In the genomic region with DNA sequence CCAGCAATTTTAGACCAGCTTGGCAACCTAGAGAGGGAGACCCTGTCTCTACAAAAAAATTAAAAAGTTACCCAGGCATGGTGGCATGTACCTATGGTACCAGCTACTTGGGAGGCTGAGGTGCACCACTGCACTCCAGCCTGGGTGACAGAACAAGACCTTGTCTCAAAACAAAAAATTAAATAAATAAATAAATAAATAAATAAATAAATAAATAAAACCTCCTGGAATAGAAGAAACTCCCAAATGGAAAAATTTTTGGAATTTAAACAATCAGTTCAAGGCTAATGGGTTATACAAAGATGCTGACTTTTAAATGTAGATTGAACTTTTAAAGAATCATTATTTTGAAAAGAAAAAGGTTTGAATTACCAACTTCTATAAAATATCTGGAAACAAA, we compare ENCODE assay signal across 1 cellular context.
A peak's percentile ranks its signal among the peaks of the same experiment; 100 is the strongest.
TF ChIP-seq lines count a peak whose summit lies in the region.

No MANE protein-coding gene starts in this region.

TF ChIP-seq in HEK293, 187 proteins besides CTCF, POLR2A, EP300 and RAD21 (continued from another document and continues in another):
- TF ChIP-seq SCRT1 (tag by site-specific recombination; IDR thresholded peaks at IDR 0.05; ENCODE audit: borderline replicate concordance): no peak
- no peak for TF ChIP-seq ZNF600 (tag by site-specific recombination; IDR thresholded peaks at IDR 0.05)
- TF ChIP-seq, protein P1, sequence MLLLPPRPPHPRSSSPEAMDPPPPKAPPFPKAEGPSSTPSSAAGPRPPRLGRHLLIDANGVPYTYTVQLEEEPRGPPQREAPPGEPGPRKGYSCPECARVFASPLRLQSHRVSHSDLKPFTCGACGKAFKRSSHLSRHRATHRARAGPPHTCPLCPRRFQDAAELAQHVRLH (tag by site-specific recombination; IDR thresholded peaks at IDR 0.05): 0 out of 2 replicates have a peak, but pooled peaks have one; percentile 21
- TF ChIP-seq HOXC10 (CRISPR knock-in tag; IDR thresholded peaks at IDR 0.05): no peak
- no peak for TF ChIP-seq ZNF561 (tag by site-specific recombination; IDR thresholded peaks at IDR 0.05; ENCODE audit: borderline replicate concordance)
- TF ChIP-seq FEZF1 (tag by site-specific recombination; IDR thresholded peaks at IDR 0.05): no peak
- TF ChIP-seq ZBTB21 (tag by site-specific recombination; IDR thresholded peaks at IDR 0.05): 0 out of 2 replicates have a peak, but pooled peaks have one; percentile 61
- TF ChIP-seq GLIS2 (tag by site-specific recombination; IDR thresholded peaks at IDR 0.05): no peak
- TF ChIP-seq KLF7 (tag by site-specific recombination; IDR thresholded peaks at IDR 0.05; ENCODE audit: borderline replicate concordance): no peak
- 0 out of 2 replicates have a peak, but pooled peaks have one; percentile 81 for TF ChIP-seq ZNF292 (tag by site-specific recombination; IDR thresholded peaks at IDR 0.05; ENCODE audit: borderline replicate concordance, low read depth)
- no peak for TF ChIP-seq MYNN (tag by site-specific recombination; IDR thresholded peaks at IDR 0.05; ENCODE audit: borderline replicate concordance)
- TF ChIP-seq ZBTB8A (tag by site-specific recombination; IDR thresholded peaks at IDR 0.05): peak; percentile 85
- TF ChIP-seq ZNF621 (tag by site-specific recombination; IDR thresholded peaks at IDR 0.05): no peak
- TF ChIP-seq ZNF677 (tag by site-specific recombination; IDR thresholded peaks at IDR 0.05): no peak
- no peak for TF ChIP-seq ZNF768 (tag by site-specific recombination; IDR thresholded peaks at IDR 0.05)
- TF ChIP-seq ZNF514 (tag by site-specific recombination; IDR thresholded peaks at IDR 0.05): no peak
- peak; percentile 98 for TF ChIP-seq ZNF426 (tag by site-specific recombination; IDR thresholded peaks at IDR 0.05)
- TF ChIP-seq ZNF791 (tag by site-specific recombination; IDR thresholded peaks at IDR 0.05): peak; percentile 40; the same call in 1 of the 2 replicates
- peak; percentile 96 for TF ChIP-seq ZNF354C (tag by site-specific recombination; IDR thresholded peaks at IDR 0.05; ENCODE audit: borderline replicate concordance, low read depth)
- TF ChIP-seq ZFP37 (tag by site-specific recombination; IDR thresholded peaks at IDR 0.05): peak; percentile 85
- 0 out of 2 replicates have a peak, but pooled peaks have one; percentile 20 for TF ChIP-seq ZNF366 (tag by site-specific recombination; conservative IDR thresholded peaks at IDR 0.05)
- TF ChIP-seq ZNF76 (tag by site-specific recombination; IDR thresholded peaks at IDR 0.05; ENCODE audit: borderline replicate concordance, low read depth): no peak
- TF ChIP-seq GLIS1 (tag by site-specific recombination; IDR thresholded peaks at IDR 0.05): no peak
- no peak for TF ChIP-seq ZNF747 (tag by site-specific recombination; IDR thresholded peaks at IDR 0.05)
- peak; percentile 92 for TF ChIP-seq ZNF510 (tag by site-specific recombination; IDR thresholded peaks at IDR 0.05; ENCODE audit: insufficient replicate concordance)
- TF ChIP-seq ZNF239 (tag by site-specific recombination; IDR thresholded peaks at IDR 0.05): no peak
- no peak for TF ChIP-seq YY1 (tag by site-specific recombination; IDR thresholded peaks at IDR 0.05)
- TF ChIP-seq ZIC2 (tag by site-specific recombination; IDR thresholded peaks at IDR 0.05): no peak
- no peak for TF ChIP-seq ZNF416 (tag by site-specific recombination; IDR thresholded peaks at IDR 0.05)
- no peak; the same call in 1 of the 2 replicates for TF ChIP-seq BCL11B (tag by site-specific recombination; IDR thresholded peaks at IDR 0.05; ENCODE audit: low read depth)
- TF ChIP-seq, protein P2, sequence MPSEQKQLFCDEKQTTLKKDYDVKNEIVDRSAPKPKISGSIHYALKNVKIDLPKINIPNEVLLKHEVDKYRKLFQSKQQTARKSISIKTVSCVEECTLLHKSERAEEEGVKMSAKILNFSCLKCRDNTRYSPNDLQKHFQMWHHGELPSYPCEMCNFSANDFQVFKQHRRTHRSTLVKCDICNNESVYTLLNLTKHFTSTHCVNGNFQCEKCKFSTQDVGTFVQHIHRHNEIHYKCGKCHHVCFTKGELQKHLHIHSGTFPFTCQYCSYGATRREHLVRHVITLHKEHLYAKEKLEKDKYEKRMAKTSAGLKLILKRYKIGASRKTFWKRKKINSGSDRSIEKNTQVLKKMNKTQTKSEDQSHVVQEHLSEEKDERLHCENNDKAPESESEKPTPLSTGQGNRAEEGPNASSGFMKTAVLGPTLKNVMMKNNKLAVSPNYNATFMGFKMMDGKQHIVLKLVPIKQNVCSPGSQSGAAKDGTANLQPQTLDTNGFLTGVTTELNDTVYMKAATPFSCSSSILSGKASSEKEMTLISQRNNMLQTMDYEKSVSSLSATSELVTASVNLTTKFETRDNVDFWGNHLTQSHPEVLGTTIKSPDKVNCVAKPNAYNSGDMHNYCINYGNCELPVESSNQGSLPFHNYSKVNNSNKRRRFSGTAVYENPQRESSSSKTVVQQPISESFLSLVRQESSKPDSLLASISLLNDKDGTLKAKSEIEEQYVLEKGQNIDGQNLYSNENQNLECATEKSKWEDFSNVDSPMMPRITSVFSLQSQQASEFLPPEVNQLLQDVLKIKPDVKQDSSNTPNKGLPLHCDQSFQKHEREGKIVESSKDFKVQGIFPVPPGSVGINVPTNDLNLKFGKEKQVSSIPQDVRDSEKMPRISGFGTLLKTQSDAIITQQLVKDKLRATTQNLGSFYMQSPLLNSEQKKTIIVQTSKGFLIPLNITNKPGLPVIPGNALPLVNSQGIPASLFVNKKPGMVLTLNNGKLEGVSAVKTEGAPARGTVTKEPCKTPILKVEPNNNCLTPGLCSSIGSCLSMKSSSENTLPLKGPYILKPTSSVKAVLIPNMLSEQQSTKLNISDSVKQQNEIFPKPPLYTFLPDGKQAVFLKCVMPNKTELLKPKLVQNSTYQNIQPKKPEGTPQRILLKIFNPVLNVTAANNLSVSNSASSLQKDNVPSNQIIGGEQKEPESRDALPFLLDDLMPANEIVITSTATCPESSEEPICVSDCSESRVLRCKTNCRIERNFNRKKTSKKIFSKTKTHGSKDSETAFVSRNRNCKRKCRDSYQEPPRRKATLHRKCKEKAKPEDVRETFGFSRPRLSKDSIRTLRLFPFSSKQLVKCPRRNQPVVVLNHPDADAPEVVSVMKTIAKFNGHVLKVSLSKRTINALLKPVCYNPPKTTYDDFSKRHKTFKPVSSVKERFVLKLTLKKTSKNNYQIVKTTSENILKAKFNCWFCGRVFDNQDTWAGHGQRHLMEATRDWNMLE (tag by site-specific recombination; conservative IDR thresholded peaks at IDR 0.05; ENCODE audit: low read depth): peak; percentile 93
- TF ChIP-seq, protein P3, sequence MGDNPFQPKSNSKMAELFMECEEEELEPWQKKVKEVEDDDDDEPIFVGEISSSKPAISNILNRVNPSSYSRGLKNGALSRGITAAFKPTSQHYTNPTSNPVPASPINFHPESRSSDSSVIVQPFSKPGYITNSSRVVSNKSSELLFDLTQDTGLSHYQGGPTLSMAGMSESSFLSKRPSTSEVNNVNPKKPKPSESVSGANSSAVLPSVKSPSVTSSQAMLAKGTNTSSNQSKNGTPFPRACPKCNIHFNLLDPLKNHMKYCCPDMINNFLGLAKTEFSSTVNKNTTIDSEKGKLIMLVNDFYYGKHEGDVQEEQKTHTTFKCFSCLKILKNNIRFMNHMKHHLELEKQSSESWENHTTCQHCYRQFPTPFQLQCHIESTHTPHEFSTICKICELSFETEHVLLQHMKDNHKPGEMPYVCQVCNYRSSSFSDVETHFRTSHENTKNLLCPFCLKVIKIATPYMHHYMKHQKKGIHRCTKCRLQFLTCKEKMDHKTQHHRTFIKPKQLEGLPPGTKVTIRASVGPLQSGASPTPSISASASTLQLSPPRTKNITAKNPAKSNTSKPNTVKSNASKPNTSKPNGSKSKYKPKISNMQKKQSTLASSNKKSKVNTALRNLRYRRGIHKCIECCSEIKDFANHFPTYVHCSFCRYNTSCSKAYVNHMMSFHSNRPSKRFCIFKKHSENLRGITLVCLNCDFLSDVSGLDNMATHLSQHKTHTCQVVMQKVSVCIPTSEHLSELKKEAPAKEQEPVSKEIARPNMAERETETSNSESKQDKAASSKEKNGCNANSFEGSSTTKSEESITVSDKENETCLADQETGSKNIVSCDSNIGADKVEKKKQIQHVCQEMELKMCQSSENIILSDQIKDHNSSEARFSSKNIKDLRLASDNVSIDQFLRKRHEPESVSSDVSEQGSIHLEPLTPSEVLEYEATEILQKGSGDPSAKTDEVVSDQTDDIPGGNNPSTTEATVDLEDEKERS (tag by site-specific recombination; IDR thresholded peaks at IDR 0.05): no peak
- TF ChIP-seq ZNF23 (tag by site-specific recombination; IDR thresholded peaks at IDR 0.05; ENCODE audit: borderline replicate concordance): no peak
- no peak for TF ChIP-seq YY2 (tag by site-specific recombination; IDR thresholded peaks at IDR 0.05)
- no peak for TF ChIP-seq ZNF610 (tag by site-specific recombination; IDR thresholded peaks at IDR 0.05; ENCODE audit: borderline replicate concordance)
- TF ChIP-seq ZFP41 (tag by site-specific recombination; IDR thresholded peaks at IDR 0.05; ENCODE audit: borderline replicate concordance): no peak
- TF ChIP-seq, protein P4, sequence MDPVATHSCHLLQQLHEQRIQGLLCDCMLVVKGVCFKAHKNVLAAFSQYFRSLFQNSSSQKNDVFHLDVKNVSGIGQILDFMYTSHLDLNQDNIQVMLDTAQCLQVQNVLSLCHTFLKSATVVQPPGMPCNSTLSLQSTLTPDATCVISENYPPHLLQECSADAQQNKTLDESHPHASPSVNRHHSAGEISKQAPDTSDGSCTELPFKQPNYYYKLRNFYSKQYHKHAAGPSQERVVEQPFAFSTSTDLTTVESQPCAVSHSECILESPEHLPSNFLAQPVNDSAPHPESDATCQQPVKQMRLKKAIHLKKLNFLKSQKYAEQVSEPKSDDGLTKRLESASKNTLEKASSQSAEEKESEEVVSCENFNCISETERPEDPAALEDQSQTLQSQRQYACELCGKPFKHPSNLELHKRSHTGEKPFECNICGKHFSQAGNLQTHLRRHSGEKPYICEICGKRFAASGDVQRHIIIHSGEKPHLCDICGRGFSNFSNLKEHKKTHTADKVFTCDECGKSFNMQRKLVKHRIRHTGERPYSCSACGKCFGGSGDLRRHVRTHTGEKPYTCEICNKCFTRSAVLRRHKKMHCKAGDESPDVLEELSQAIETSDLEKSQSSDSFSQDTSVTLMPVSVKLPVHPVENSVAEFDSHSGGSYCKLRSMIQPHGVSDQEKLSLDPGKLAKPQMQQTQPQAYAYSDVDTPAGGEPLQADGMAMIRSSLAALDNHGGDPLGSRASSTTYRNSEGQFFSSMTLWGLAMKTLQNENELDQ (tag by site-specific recombination; IDR thresholded peaks at IDR 0.05; ENCODE audit: low read depth): no peak
- TF ChIP-seq ZNF560 (tag by site-specific recombination; IDR thresholded peaks at IDR 0.05; ENCODE audit: borderline replicate concordance): peak; percentile 88; the same call in 1 of the 2 replicates
- TF ChIP-seq SALL2 (tag by site-specific recombination; IDR thresholded peaks at IDR 0.05; ENCODE audit: borderline replicate concordance): no peak
- TF ChIP-seq ZNF335 (tag by site-specific recombination; conservative IDR thresholded peaks at IDR 0.05): no peak
- TF ChIP-seq ZNF707 (tag by site-specific recombination; IDR thresholded peaks at IDR 0.05): no peak
- TF ChIP-seq TCF7L2 (IDR thresholded peaks at IDR 0.05; ENCODE audit: borderline replicate concordance, low read depth, low read length): no peak
- TF ChIP-seq, protein P5, sequence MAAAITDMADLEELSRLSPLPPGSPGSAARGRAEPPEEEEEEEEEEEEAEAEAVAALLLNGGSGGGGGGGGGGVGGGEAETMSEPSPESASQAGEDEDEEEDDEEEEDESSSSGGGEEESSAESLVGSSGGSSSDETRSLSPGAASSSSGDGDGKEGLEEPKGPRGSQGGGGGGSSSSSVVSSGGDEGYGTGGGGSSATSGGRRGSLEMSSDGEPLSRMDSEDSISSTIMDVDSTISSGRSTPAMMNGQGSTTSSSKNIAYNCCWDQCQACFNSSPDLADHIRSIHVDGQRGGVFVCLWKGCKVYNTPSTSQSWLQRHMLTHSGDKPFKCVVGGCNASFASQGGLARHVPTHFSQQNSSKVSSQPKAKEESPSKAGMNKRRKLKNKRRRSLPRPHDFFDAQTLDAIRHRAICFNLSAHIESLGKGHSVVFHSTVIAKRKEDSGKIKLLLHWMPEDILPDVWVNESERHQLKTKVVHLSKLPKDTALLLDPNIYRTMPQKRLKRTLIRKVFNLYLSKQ (tag by site-specific recombination; IDR thresholded peaks at IDR 0.05; ENCODE audit: borderline replicate concordance): peak; percentile 90; the same call in 1 of the 2 replicates
- no peak for TF ChIP-seq ZNF274 (IDR thresholded peaks at IDR 0.05; ENCODE audit: low read length)
- no peak for TF ChIP-seq ZNF274 (tag by site-specific recombination; IDR thresholded peaks at IDR 0.05; ENCODE audit: borderline replicate concordance)
- 0 out of 2 replicates have a peak, but pooled peaks have one; percentile 32 for TF ChIP-seq OVOL3 (tag by site-specific recombination; IDR thresholded peaks at IDR 0.05)
- TF ChIP-seq, protein P6, sequence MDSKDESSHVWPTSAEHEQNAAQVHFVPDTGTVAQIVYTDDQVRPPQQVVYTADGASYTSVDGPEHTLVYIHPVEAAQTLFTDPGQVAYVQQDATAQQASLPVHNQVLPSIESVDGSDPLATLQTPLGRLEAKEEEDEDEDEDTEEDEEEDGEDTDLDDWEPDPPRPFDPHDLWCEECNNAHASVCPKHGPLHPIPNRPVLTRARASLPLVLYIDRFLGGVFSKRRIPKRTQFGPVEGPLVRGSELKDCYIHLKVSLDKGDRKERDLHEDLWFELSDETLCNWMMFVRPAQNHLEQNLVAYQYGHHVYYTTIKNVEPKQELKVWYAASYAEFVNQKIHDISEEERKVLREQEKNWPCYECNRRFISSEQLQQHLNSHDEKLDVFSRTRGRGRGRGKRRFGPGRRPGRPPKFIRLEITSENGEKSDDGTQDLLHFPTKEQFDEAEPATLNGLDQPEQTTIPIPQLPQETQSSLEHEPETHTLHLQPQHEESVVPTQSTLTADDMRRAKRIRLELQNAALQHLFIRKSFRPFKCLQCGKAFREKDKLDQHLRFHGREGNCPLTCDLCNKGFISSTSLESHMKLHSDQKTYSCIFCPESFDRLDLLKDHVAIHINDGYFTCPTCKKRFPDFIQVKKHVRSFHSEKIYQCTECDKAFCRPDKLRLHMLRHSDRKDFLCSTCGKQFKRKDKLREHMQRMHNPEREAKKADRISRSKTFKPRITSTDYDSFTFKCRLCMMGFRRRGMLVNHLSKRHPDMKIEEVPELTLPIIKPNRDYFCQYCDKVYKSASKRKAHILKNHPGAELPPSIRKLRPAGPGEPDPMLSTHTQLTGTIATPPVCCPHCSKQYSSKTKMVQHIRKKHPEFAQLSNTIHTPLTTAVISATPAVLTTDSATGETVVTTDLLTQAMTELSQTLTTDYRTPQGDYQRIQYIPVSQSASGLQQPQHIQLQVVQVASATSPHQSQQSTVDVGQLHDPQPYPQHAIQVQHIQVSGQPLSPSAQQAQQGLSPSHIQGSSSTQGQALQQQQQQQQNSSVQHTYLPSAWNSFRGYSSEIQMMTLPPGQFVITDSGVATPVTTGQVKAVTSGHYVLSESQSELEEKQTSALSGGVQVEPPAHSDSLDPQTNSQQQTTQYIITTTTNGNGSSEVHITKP (tag by site-specific recombination; IDR thresholded peaks at IDR 0.05): no peak
- TF ChIP-seq ZBTB48 (tag by site-specific recombination; IDR thresholded peaks at IDR 0.05): no peak
- 0 out of 2 replicates have a peak, but pooled peaks have one; percentile 42 for TF ChIP-seq ZNF19 (tag by site-specific recombination; IDR thresholded peaks at IDR 0.05; ENCODE audit: low read depth)
- TF ChIP-seq ZFHX2 (tag by site-specific recombination; conservative IDR thresholded peaks at IDR 0.05): no peak
- no peak; the same call in 1 of the 2 replicates for TF ChIP-seq ZNF138 (tag by site-specific recombination; IDR thresholded peaks at IDR 0.05; ENCODE audit: borderline replicate concordance)
- no peak for TF ChIP-seq ZNF133 (tag by site-specific recombination; IDR thresholded peaks at IDR 0.05)
- TF ChIP-seq ZSCAN30 (tag by site-specific recombination; IDR thresholded peaks at IDR 0.05): no peak
